14 cellular contexts compared by ENCODE assay signal in the genomic region with DNA sequence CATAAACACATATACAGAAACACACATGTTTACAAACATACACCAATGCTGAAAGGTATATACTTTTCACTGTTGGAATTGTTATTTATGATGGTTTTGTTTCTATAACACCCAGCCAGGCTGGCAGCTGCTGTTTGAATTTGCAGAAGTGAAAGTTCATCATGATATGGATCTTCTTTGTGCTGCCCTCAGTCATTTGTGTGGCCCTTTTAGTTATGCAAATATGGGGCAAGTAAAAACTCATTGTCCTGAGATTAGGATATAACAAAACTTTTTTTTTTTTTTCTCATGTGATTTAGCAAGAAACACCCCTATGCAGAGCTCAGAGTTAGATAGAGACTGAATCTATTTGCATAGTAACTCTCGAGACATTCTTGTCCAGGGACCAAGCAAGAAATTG.
DNase-seq lines count a peak whose midpoint lies in the region; ATAC-seq and TF ChIP-seq lines count a peak whose summit lies in the region.
"Had no signal": no experiment of that assay in that cellular context is flagged by ENCODE, and none has a peak within 500 bp of the region (broad histone marks: within the 10 kb centered on the region; RNA-seq: fewer than 3 reads in every experiment).

No MANE protein-coding gene starts in this region.

- H3K36me3 Mint-ChIP-seq in CD4-positive, alpha-beta memory T cell: no peaks in the 10 kb centered on the region

- no peak overlapping the region for H3K4me3 Mint-ChIP-seq in CD4-positive, alpha-beta memory T cell

- H3K4me1 Mint-ChIP-seq in CD4-positive, alpha-beta memory T cell: no peaks in the 10 kb centered on the region

- H3K9me3 Mint-ChIP-seq in CD4-positive, alpha-beta memory T cell: peaks cover 0 to 3% (median 0%) of the 10 kb centered on the region in 8 donors

- POLR2A ChIA-PET in CD4-positive, alpha-beta memory T cell (lab: Charles Lee; ENCODE audit: partially characterized antibody): no interaction called here

- H3K4me3 ChIP-seq in NT2/D1 (ENCODE audit: insufficient read length, low read depth): no peak overlapping the region
- no peak overlapping the region for H3K4me3 ChIP-seq in right atrium auricular region
- no peak overlapping the region for H3K4me3 ChIP-seq in CD4-positive, alpha-beta memory T cell (ENCODE audit: low read length in 2 of 2)
- H3K4me3 ChIP-seq: SJCRH30 had no signal

- H3K4me1 ChIP-seq in NT2/D1 (ENCODE audit: insufficient read depth, insufficient read length): no peaks in the 10 kb centered on the region
- H3K4me1 ChIP-seq in right atrium auricular region: no peaks in the 10 kb centered on the region
- no peaks in the 10 kb centered on the region for H3K4me1 ChIP-seq in CD4-positive, alpha-beta memory T cell (ENCODE audit: insufficient read depth, low read length)
- H3K4me1 ChIP-seq: SJCRH30 had no signal

- no peak for TF ChIP-seq CTCF in right atrium auricular region (IDR thresholded peaks at IDR 0.05)

- CTCF ChIA-PET in CD4-positive, alpha-beta memory T cell (lab: Charles Lee; ENCODE audit: partially characterized antibody): no interaction called here

- H3K27ac ChIP-seq in right atrium auricular region: no peak overlapping the region
- H3K27ac ChIP-seq in CD4-positive, alpha-beta memory T cell (ENCODE audit: low read depth, low read length): no peak overlapping the region
- H3K27ac ChIP-seq: C4-2B, SJCRH30 had no signal

- intact Hi-C loops in CD4-positive, alpha-beta memory T cell (cut with micrococcal nuclease): no loop called here

- no peaks in the 10 kb centered on the region for H3K27me3 ChIP-seq in NT2/D1 (ENCODE audit: insufficient read depth, insufficient read length)
- no peaks in the 10 kb centered on the region for H3K27me3 ChIP-seq in right atrium auricular region
- H3K27me3 ChIP-seq in CD4-positive, alpha-beta memory T cell (ENCODE audit: insufficient read depth, low read length): no peaks in the 10 kb centered on the region
- H3K27me3 ChIP-seq: SJCRH30 had no signal

- H3K9ac ChIP-seq in NT2/D1 (ENCODE audit: insufficient read length, low read depth): no peak overlapping the region

- H3K27ac Mint-ChIP-seq in CD4-positive, alpha-beta memory T cell: no peak overlapping the region

- ATAC-seq in GM18861 (IDR thresholded peaks at IDR 0.05; ENCODE audit: unreplicated experiment): peak; percentile 99
- peak; percentile 98 for ATAC-seq in GM21576 (IDR thresholded peaks at IDR 0.05; ENCODE audit: unreplicated experiment)
- ATAC-seq in HG03108 (IDR thresholded peaks at IDR 0.05; ENCODE audit: unreplicated experiment): peak; percentile 61
- ATAC-seq: sciatic nerve had no signal

- peaks cover 14% of the 10 kb centered on the region; the same call in 1 of the 2 replicates for H3K9me3 ChIP-seq in NT2/D1 (ENCODE audit: insufficient read depth, low read length)
- peaks cover 0 to 3% of the 10 kb centered on the region in 2 donors for H3K9me3 ChIP-seq in right atrium auricular region
- no peaks in the 10 kb centered on the region for H3K9me3 ChIP-seq in CD4-positive, alpha-beta memory T cell (ENCODE audit: control insufficient read depth in 1 of 2, low read length in 2 of 2)
- H3K9me3 ChIP-seq: SJCRH30 had no signal

- H3K36me3 ChIP-seq in NT2/D1 (ENCODE audit: insufficient read depth, insufficient read length, low read length): no peaks in the 10 kb centered on the region
- no peaks in the 10 kb centered on the region for H3K36me3 ChIP-seq in right atrium auricular region
- H3K36me3 ChIP-seq in CD4-positive, alpha-beta memory T cell (ENCODE audit: insufficient read depth, low read length): no peaks in the 10 kb centered on the region
- H3K36me3 ChIP-seq: SJCRH30 had no signal

- DNase-seq in NT2/D1 (ENCODE audit: low read depth, low spot score) (peak; percentile 16), HuH-7.5 (ENCODE audit: low spot score) (no peak), right atrium auricular region (ENCODE audit: low spot score) (no peak)
- DNase-seq in CD4-positive, alpha-beta memory T cell: no peak
- no peak for DNase-seq in activated CD4-positive, alpha-beta T cell treated with anti-CD3 and anti-CD28 coated beads for 1 hour
- DNase-seq: activated CD4-positive, alpha-beta T cell treated with anti-CD3 and anti-CD28 coated beads, Interleukin-2, amount 50 U/mL, for 4 hours; IMR-90; NCI-H345; SJCRH30 had no signal

- no peaks in the 10 kb centered on the region for H3K27me3 Mint-ChIP-seq in CD4-positive, alpha-beta memory T cell
